In the genomic region with DNA sequence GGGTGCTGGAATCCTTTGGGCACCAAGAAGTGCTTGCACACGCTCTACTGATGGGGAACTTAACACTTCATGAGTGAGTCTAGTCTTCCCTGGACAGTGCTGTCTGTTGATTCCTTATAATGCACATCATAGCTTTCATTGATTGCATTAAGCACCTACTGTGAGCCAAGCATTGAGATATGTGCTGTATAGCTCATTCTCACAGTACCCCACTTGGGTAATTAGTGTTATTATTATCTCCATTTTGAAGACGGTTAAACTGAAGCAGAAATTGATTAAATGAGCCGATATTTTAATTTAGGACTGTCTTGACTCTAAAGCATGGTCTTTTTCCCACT, we compare ENCODE assay signal across 7 cellular contexts. TPM values are rescaled to one million over a fixed set of nuclear protein-coding genes. Genes with fewer than 3 reads are reported as not detected.
DNase-seq lines count a peak whose midpoint lies in the region; ATAC-seq and TF ChIP-seq lines count a peak whose summit lies in the region.

No MANE protein-coding gene starts in this region.

- TF ChIP-seq POLR2A in stomach (IDR thresholded peaks at IDR 0.05): no peak

- H3K4me1 Mint-ChIP-seq in activated T-helper 17 cell treated with anti-CD3 and anti-CD28 coated beads, Interleukin-2, amount 50 U/mL, for 72 hours: peaks cover 15% of the 10 kb centered on the region

- H3K36me3 ChIP-seq in iPS-20b (ENCODE audit: insufficient read depth, low read depth, low read length) (peaks cover 32% of the 10 kb centered on the region), stomach (peaks cover 27 to 28% (median 28%) of the 10 kb centered on the region in 4 donors)

- H3K9me3 Mint-ChIP-seq in activated T-helper 17 cell treated with anti-CD3 and anti-CD28 coated beads, Interleukin-2, amount 50 U/mL, for 72 hours: no peaks in the 10 kb centered on the region

- peak overlapping the region; percentile 67; the same call in 1 of the 2 replicates for H3K9ac ChIP-seq in iPS-20b (ENCODE audit: low read depth, low read length)

- WGBS in stomach, 5 donors: 56 to 69% (median 65%) methylated on average over 3 of the region's 3 CpGs

- H3K27me3 Mint-ChIP-seq in activated T-helper 17 cell treated with anti-CD3 and anti-CD28 coated beads, Interleukin-2, amount 50 U/mL, for 72 hours: no peaks in the 10 kb centered on the region

- H3K4me3 Mint-ChIP-seq in activated T-helper 17 cell treated with anti-CD3 and anti-CD28 coated beads, Interleukin-2, amount 50 U/mL, for 72 hours: peak overlapping the region; percentile 96

- intact Hi-C loops in stomach (cut with DNase I; ENCODE audit: low total_unique reads): no loop called here

- H3K27me3 ChIP-seq in HL-60 (ENCODE audit: insufficient read depth, poor library complexity, severe bottlenecking) (no peaks in the 10 kb centered on the region), iPS-20b (ENCODE audit: insufficient read depth, low read length) (no peaks in the 10 kb centered on the region; the same call in 1 of the 2 replicates), stomach (no peaks in the 10 kb centered on the region)

- no peak for TF ChIP-seq EP300 in stomach (IDR thresholded peaks at IDR 0.05)

- DNase-seq in HL-60 (ENCODE audit: low read depth in 1 of 2, low spot score in 1 of 2) (no peak), stomach (no peak), NCI-H2227 treated with DMSO at 0.1 percent for 48 hours (lab: John Stamatoyannopoulos, UW) (no peak), dermis blood vessel endothelial cell (no peak)

- peaks cover 39% of the 10 kb centered on the region for H3K36me3 Mint-ChIP-seq in activated T-helper 17 cell treated with anti-CD3 and anti-CD28 coated beads, Interleukin-2, amount 50 U/mL, for 72 hours (ENCODE audit: low read depth)

- H3K27ac ChIP-seq in HL-60 (replicated peaks): peak overlapping the region; percentile 93
- peak overlapping the region; percentile 93 for H3K27ac ChIP-seq in iPS-20b (ENCODE audit: low read length)
- H3K27ac ChIP-seq in stomach: peak overlapping the region; percentile 62 to 97 (median 91)

- H3K4me3 ChIP-seq in HL-60 (replicated peaks; ENCODE audit: insufficient read depth, low read length) (peak overlapping the region; percentile 79), iPS-20b (ENCODE audit: low read length) (peak overlapping the region; percentile 54), stomach (peak overlapping the region; percentile 66 to 73 (median 70))

- H3K9me3 ChIP-seq in iPS-20b (ENCODE audit: insufficient read depth, low read depth, low read length) (no peaks in the 10 kb centered on the region), stomach (no peaks in the 10 kb centered on the region)

- H3K27ac Mint-ChIP-seq in activated T-helper 17 cell treated with anti-CD3 and anti-CD28 coated beads, Interleukin-2, amount 50 U/mL, for 72 hours: peak overlapping the region; percentile 95

- H3K4me1 ChIP-seq in iPS-20b (ENCODE audit: insufficient read depth, low read length) (peaks cover 27% of the 10 kb centered on the region; the same call in 1 of the 2 replicates), stomach (peaks cover 11 to 37% (median 28%) of the 10 kb centered on the region in 4 donors)

- TF ChIP-seq CTCF in HL-60 (IDR thresholded peaks at IDR 0.05; ENCODE audit: insufficient read depth, low read length): no peak
- TF ChIP-seq CTCF in stomach (IDR thresholded peaks at IDR 0.05): no peak

- no peak for ATAC-seq in activated T-helper 17 cell treated with anti-CD3 and anti-CD28 coated beads, Interleukin-2, amount 50 U/mL, for 72 hours (replicated peaks)
- no peak for ATAC-seq in GM19035 (IDR thresholded peaks at IDR 0.05; ENCODE audit: unreplicated experiment)

RNA-seq across cellular contexts. Expression of gene PDHB, which starts 0.5 kb away (rescaled TPM):
- 10 to 100 TPM; 37.1 to 66.6 TPM for total RNA-seq in activated T-helper 17 cell treated with anti-CD3 and anti-CD28 coated beads, Interleukin-2, amount 50 U/mL, for 72 hours
- total RNA-seq in stomach (100 to 1,000 TPM in 3 of 5 donors, 10 to 100 TPM in 2; 24.5 to 246 (median 109) TPM), dermis blood vessel endothelial cell (130 and 135 TPM in 2 replicates)
- polyA plus RNA-seq in stomach: 10 to 100 TPM; 70.6 to 88.7 (median 81.3) TPM

RNA-seq across cellular contexts. Expression of gene KCTD6, which starts 57.8 kb away (rescaled TPM):
- 1 to 10 TPM; 4.9 to 5.2 TPM for total RNA-seq in activated T-helper 17 cell treated with anti-CD3 and anti-CD28 coated beads, Interleukin-2, amount 50 U/mL, for 72 hours
- total RNA-seq in stomach (10 to 100 TPM in 2 of 5 donors, 1 to 10 TPM in 1, not detected in 2; 5.4 to 16.7 (median 12.3) TPM), dermis blood vessel endothelial cell (7.3 and 10.6 TPM in 2 replicates)
- 10 to 100 TPM in 2 of 3 donors, 1 to 10 TPM in 1; 5.9 to 12.2 (median 10.4) TPM for polyA plus RNA-seq in stomach
